17 cellular contexts compared by ENCODE assay signal in the genomic region with DNA sequence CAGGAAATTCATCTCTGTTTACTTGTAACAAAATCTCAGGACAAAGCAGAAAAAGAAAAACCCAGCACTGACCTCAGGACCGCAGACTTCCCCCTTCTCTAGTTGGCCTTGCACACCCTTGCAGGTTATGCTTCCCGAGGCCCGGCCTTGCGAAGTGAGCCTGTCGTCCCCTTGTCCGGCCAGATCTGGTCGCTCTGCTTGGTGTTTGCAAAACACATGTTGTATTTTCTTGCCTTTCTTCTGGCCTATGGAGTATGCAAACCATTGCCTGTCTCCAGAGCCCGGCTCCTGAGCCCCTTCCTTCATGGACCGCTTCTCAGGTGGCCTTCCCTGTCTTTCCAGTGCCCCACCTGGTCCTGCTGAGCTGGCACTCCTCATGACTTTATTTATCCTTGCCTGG.
"Had no signal": no experiment of that assay in that cellular context is flagged by ENCODE, and none has a peak within 500 bp of the region (broad histone marks: within the 10 kb centered on the region; RNA-seq: fewer than 3 reads in every experiment).

No MANE protein-coding gene starts in this region.

- H3K27ac ChIP-seq: epithelial cell of prostate, thyroid gland, WERI-Rb-1 had no signal

- H3K9me3 ChIP-seq: gastroesophageal sphincter, thyroid gland had no signal

- H3K27me3 ChIP-seq: gastroesophageal sphincter, thyroid gland had no signal

- H3K36me3 ChIP-seq: gastroesophageal sphincter, thyroid gland, WERI-Rb-1 had no signal

- H3K4me3 ChIP-seq: gastroesophageal sphincter, thyroid gland had no signal

- DNase-seq: activated CD4-positive, alpha-beta memory T cell treated with anti-CD3 and anti-CD28 coated beads for 36 hours; activated CD4-positive, alpha-beta T cell treated with anti-CD3 and anti-CD28 coated beads for 36 hours; activated gamma-delta T cell; activated T-cell treated with anti-CD3 and anti-CD28 coated beads, Interleukin-2, amount 50 U/mL, for 4 hours; amniotic stem cell; effector memory CD8-positive, alpha-beta T cell; mesendoderm; nephron progenitor cell; stimulated activated CD4-positive, alpha-beta T cell treated with anti-CD3 and anti-CD28 coated beads, Interleukin-15, amount 100 ng/mL, for 24 hours; stimulated activated CD4-positive, alpha-beta T cell treated with anti-CD3 and anti-CD28 coated beads, Interleukin-4, amount 100 ng/mL, for 1 hour; stimulated activated naive B cell treated with anti-CD40 and anti-IgM and Interleukin-4, amounts not matched to agents 10 μg/mL and 1 μg/mL and 100 μg/mL, for 72 hours; T-helper 17 cell; thyroid gland; WERI-Rb-1 had no signal

- ATAC-seq: activated CD4-positive, alpha-beta T cell treated with anti-CD3 and anti-CD28 coated beads for 36 hours; activated naive CD4-positive, alpha-beta T cell treated with anti-CD3 and anti-CD28 coated beads, Interleukin-2, amount 50 U/mL, for 72 hours; activated T-cell treated with anti-CD3 and anti-CD28 coated beads, Interleukin-2, amount 50 U/mL, for 4 hours; effector memory CD8-positive, alpha-beta T cell; gastroesophageal sphincter; stimulated activated naive B cell treated with anti-CD40 and anti-IgM and Interleukin-4, amounts not matched to agents 10 μg/mL and 1 μg/mL and 100 μg/mL, for 72 hours; T-helper 17 cell had no signal
